In the genomic region with DNA sequence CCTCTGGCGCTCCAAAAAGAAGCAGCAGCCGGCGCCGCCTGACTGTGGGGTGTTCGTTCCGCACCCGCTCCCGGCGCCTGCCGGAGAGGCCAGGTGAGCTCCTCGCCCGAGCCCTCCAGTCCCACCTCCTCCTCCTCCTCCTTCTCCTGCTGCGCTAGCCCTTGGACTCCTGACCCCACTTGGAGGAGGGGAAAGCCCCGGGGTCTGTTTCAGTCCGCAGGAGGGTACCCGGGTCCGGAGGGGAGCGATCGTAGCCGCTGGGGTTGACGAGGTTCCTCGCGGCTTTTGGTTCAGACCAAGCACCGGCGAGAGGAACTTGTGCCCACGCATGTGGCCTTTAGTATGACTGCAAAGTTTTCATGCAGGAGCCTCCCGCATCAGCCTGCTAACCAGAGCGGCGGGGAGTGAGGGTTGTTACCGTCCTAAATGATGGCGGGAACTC, we compare ENCODE assay signal across 8 cellular contexts. TPM values are rescaled to one million over a fixed set of nuclear protein-coding genes. Genes with fewer than 3 reads are reported as not detected.
DNase-seq lines count a peak whose midpoint lies in the region; ATAC-seq and TF ChIP-seq lines count a peak whose summit lies in the region.

No MANE protein-coding gene starts in this region.

- peak overlapping the region; percentile 39 for H3K4me3 ChIP-seq in endocrine pancreas (ENCODE audit: control insufficient read depth, insufficient read depth, low read length)

- POLR2A ChIA-PET in WTC11 (lab: Charles Lee), result interaction anchor here (0.6 kb wide), 1 partner anchor 1709 kb away, joined by 3 read pairs; no protein-coding TSS in a partner anchor

- peaks cover 2% of the 10 kb centered on the region; the same call in 1 of the 2 replicates for H3K36me3 Mint-ChIP-seq in WTC11
- no peaks in the 10 kb centered on the region for H3K36me3 Mint-ChIP-seq in nephron progenitor cell (ENCODE audit: low read depth)

- no peak overlapping the region for H3K27ac Mint-ChIP-seq in WTC11
- H3K27ac Mint-ChIP-seq in nephron progenitor cell, result no peak overlapping the region

- H3K27me3 Mint-ChIP-seq in WTC11 (ENCODE audit: low read depth) (peaks cover 18% of the 10 kb centered on the region), nephron progenitor cell (ENCODE audit: low read depth, poor library complexity) (peaks cover 51% of the 10 kb centered on the region)

- H3K4me3 Mint-ChIP-seq in WTC11, result peak overlapping the region; percentile 86
- H3K4me3 Mint-ChIP-seq in nephron progenitor cell, result peak overlapping the region; percentile 85

- CTCF ChIA-PET in WTC11 (lab: Charles Lee), result interaction anchor here (0.6 to 3.6 kb wide), 57 partner anchors 9 to 1245 kb away, joined by 3 to 38 read pairs (median 4); a partner anchor contains a TSS

- peak overlapping the region; percentile 38 for H3K9ac ChIP-seq in endocrine pancreas (ENCODE audit: control insufficient read depth, insufficient read depth, low read length)

- TF ChIP-seq CTCF in WTC11 (IDR thresholded peaks at IDR 0.05), result no peak
- no peak for TF ChIP-seq CTCF in nephron progenitor cell (IDR thresholded peaks at IDR 0.05)

- H3K27me3 ChIP-seq in endocrine pancreas (ENCODE audit: control insufficient read depth, insufficient read depth, low read length), result peaks cover 2% of the 10 kb centered on the region

- peak; percentile 44 for DNase-seq in WTC11 (ENCODE audit: low spot score)
- DNase-seq in nephron progenitor cell, result peak; percentile 33
- DNase-seq in nucleus accumbens (lab: John Stamatoyannopoulos, UW), result no peak
- no peak for DNase-seq in glomerular visceral epithelial cell (ENCODE audit: extremely low spot score)
- DNase-seq in erythroblast (lab: John Stamatoyannopoulos, UW), result no peak

- ATAC-seq in GM18907 (IDR thresholded peaks at IDR 0.05; ENCODE audit: unreplicated experiment), result peak; percentile 33
- ATAC-seq in HG03066 (IDR thresholded peaks at IDR 0.05; ENCODE audit: low read depth, unreplicated experiment), result peak; percentile 39
- ATAC-seq in WTC11, result peak; percentile 35

- H3K9me3 ChIP-seq in endocrine pancreas (ENCODE audit: control insufficient read depth, low read length), result no peaks in the 10 kb centered on the region

- H3K9me3 Mint-ChIP-seq in WTC11 (no peaks in the 10 kb centered on the region), nephron progenitor cell (no peaks in the 10 kb centered on the region)

- no peaks in the 10 kb centered on the region for H3K4me1 ChIP-seq in endocrine pancreas (ENCODE audit: control insufficient read depth, insufficient read depth, low read length)

- no peaks in the 10 kb centered on the region for H3K36me3 ChIP-seq in endocrine pancreas (ENCODE audit: control insufficient read depth, insufficient read depth, low read length)

- no peak for TF ChIP-seq POLR2A in erythroblast (IDR thresholded peaks at IDR 0.05; ENCODE audit: low read length)

- H3K4me1 Mint-ChIP-seq in WTC11 (peaks cover 11% of the 10 kb centered on the region), nephron progenitor cell (peaks cover 13% of the 10 kb centered on the region)

TF ChIP-seq in WTC11, 78 proteins besides CTCF, POLR2A, EP300 and RAD21:
- TF ChIP-seq NR3C1 (CRISPR knock-in tag; conservative IDR thresholded peaks at IDR 0.05; ENCODE audit: low read depth) (no peak), ZNF423 (CRISPR knock-in tag; IDR thresholded peaks at IDR 0.05) (peak; percentile 70), TEAD1 (CRISPR knock-in tag; IDR thresholded peaks at IDR 0.05) (no peak)
- TF ChIP-seq, protein P1, sequence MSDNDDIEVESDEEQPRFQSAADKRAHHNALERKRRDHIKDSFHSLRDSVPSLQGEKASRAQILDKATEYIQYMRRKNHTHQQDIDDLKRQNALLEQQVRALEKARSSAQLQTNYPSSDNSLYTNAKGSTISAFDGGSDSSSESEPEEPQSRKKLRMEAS (CRISPR knock-in tag; IDR thresholded peaks at IDR 0.05), result peak; percentile 53; the same call in 1 of the 2 replicates

RNA-seq across cellular contexts. Expression of a gene that starts 0.5 kb away (rescaled TPM):
- total RNA-seq in WTC11 (2021), result 9.1 to 10.1 TPM (median 9.3 TPM) in 3 replicates

RNA-seq across cellular contexts. Expression of a gene that starts 35.5 kb away (rescaled TPM):
- 31.1 to 33.2 TPM (median 32.6 TPM) in 3 replicates for total RNA-seq in WTC11 (2021)

Comparison
In these comparisons a context has a peak if more than half of its experiments do, and no peak if none do; other contexts are left out.
1. DNase-seq: peak in WTC11 (single experiment) and nephron progenitor cell (single experiment); none in nucleus accumbens (0 of 56), glomerular visceral epithelial cell (single experiment) and erythroblast (0 of 2).
2. Peak in every context shown above with its lines, with median percentiles within 50 percentile points of each other: ATAC-seq.